25 cellular contexts compared by ENCODE assay signal in genomic region chr5:134106991-134107701, GRCh38. TPM values are rescaled to one million over a fixed set of nuclear protein-coding genes. Genes with fewer than 3 reads are reported as not detected.
DNase-seq lines count a peak whose midpoint lies in the region; ATAC-seq and TF ChIP-seq lines count a peak whose summit lies in the region.
"Had no signal": no experiment of that assay in that cellular context is flagged by ENCODE, and none has a peak within 500 bp of the region (broad histone marks: within the 10 kb centered on the region; RNA-seq: fewer than 3 reads in every experiment).

No MANE protein-coding gene starts in this region.

- POLR2A ChIA-PET in activated CD4-positive, alpha-beta T cell treated with anti-CD3 and anti-CD28 coated beads for 36 hours (lab: Charles Lee) = interaction anchor here (1.7 kb wide), 1 partner anchor 12 kb away, joined by 5 read pairs; no protein-coding TSS in a partner anchor
- POLR2A ChIA-PET in CD4-positive, alpha-beta T cell (lab: Charles Lee) = interaction anchor here (0.9 to 1.5 kb wide), 2 partner anchors 33 to 36 kb away, joined by 3 read pairs; no protein-coding TSS in a partner anchor

- no peak for TF ChIP-seq CTCF in CD4-positive, alpha-beta T cell (IDR thresholded peaks at IDR 0.05)
- no peak for TF ChIP-seq CTCF in upper lobe of right lung (IDR thresholded peaks at IDR 0.05)

- CTCF ChIA-PET in activated CD4-positive, alpha-beta T cell treated with anti-CD3 and anti-CD28 coated beads for 36 hours (lab: Charles Lee) = interaction anchor here (0.5 to 1.2 kb wide), 4 partner anchors 25 to 1639 kb away, joined by 3 to 4 read pairs (median 4); no protein-coding TSS in a partner anchor
- CTCF ChIA-PET in CD4-positive, alpha-beta T cell (lab: Charles Lee) = interaction anchor here (2.8 to 7.9 kb wide), 2 partner anchors 33 to 67 kb away, joined by 6 to 66 read pairs; no protein-coding TSS in a partner anchor

- H3K36me3 Mint-ChIP-seq in activated CD4-positive, alpha-beta T cell treated with anti-CD3 and anti-CD28 coated beads for 36 hours (ENCODE audit: low read depth) = no peaks in the 10 kb centered on the region
- no peaks in the 10 kb centered on the region for H3K36me3 Mint-ChIP-seq in CD4-positive, alpha-beta T cell (ENCODE audit: low read depth)
- H3K36me3 Mint-ChIP-seq: type B pancreatic cell, WTC11 had no signal

- intact Hi-C loops in activated CD4-positive, alpha-beta T cell treated with anti-CD3 and anti-CD28 coated beads for 36 hours (cut with DNase I, micrococcal nuclease) = no loop called here
- intact Hi-C loops in CD4-positive, alpha-beta T cell (cut with DNase I, micrococcal nuclease) = no loop called here
- intact Hi-C loops in upper lobe of right lung (cut with DNase I) = no loop called here

- H3K9me3 ChIP-seq in CD4-positive, alpha-beta T cell (ENCODE audit: control insufficient read depth, low read length) = no peaks in the 10 kb centered on the region
- H3K9me3 ChIP-seq in mesodermal cell (ENCODE audit: control insufficient read depth, low read length) (no peaks in the 10 kb centered on the region), upper lobe of right lung (no peaks in the 10 kb centered on the region)
- H3K9me3 ChIP-seq: gastroesophageal sphincter had no signal

- H3K4me3 Mint-ChIP-seq in activated CD4-positive, alpha-beta T cell treated with anti-CD3 and anti-CD28 coated beads for 36 hours = no peak overlapping the region
- H3K4me3 Mint-ChIP-seq in CD4-positive, alpha-beta T cell = peak overlapping the region; percentile 25
- H3K4me3 Mint-ChIP-seq: activated CD8-positive, alpha-beta T cell treated with anti-CD3 and anti-CD28 coated beads for 36 hours; type B pancreatic cell; WTC11 had no signal

- H3K27me3 Mint-ChIP-seq in activated CD4-positive, alpha-beta T cell treated with anti-CD3 and anti-CD28 coated beads for 36 hours = no peaks in the 10 kb centered on the region
- H3K27me3 Mint-ChIP-seq in CD4-positive, alpha-beta T cell = no peaks in the 10 kb centered on the region
- H3K27me3 Mint-ChIP-seq: activated CD8-positive, alpha-beta T cell treated with anti-CD3 and anti-CD28 coated beads for 36 hours had no signal

- peak overlapping the region; percentile 60 for H3K27ac Mint-ChIP-seq in activated CD4-positive, alpha-beta T cell treated with anti-CD3 and anti-CD28 coated beads for 36 hours
- peak overlapping the region; percentile 98 for H3K27ac Mint-ChIP-seq in CD4-positive, alpha-beta T cell
- H3K27ac Mint-ChIP-seq: type B pancreatic cell, WTC11 had no signal

- DNase-seq in activated CD4-positive, alpha-beta T cell treated with anti-CD3 and anti-CD28 coated beads for 36 hours = no peak
- DNase-seq in activated CD4-positive, alpha-beta T cell treated with anti-CD3 and anti-CD28 coated beads for 4 hours = no peak
- DNase-seq in CD4-positive, alpha-beta T cell = no peak
- DNase-seq in SK-N-DZ (ENCODE audit: low spot score) (peak; percentile 77), hypothalamus (lab: John Stamatoyannopoulos, UW) (no peak), MV-4-11 (lab: John Stamatoyannopoulos, UW) (no peak), upper lobe of right lung (no peak)
- DNase-seq: activated CD8-positive, alpha-beta T cell treated with anti-CD3 and anti-CD28 coated beads for 36 hours; activated gamma-delta T cell treated with Interleukin-2 at 50 U/mL for 16 hours; anterior cingulate cortex; cortex of kidney; DND-41; NCI-H1092; NCI-H2029; NCI-H2227 treated with DMSO at 0.1 percent for 48 hours; NCI-H748 treated with DMSO at 0.1 percent for 48 hours; nucleus accumbens; small intestine; stimulated activated CD4-positive, alpha-beta T cell treated with anti-CD3 and anti-CD28 coated beads, Interleukin-1b, Interleukin-23, amount 100 ng/mL, for 48 hours had no signal

- H3K27me3 ChIP-seq in CD4-positive, alpha-beta T cell (ENCODE audit: control insufficient read depth, insufficient read depth, low read length) = no peaks in the 10 kb centered on the region
- H3K27me3 ChIP-seq in upper lobe of right lung = no peaks in the 10 kb centered on the region

- H3K4me1 ChIP-seq in mesodermal cell (ENCODE audit: control insufficient read depth, insufficient read depth, low read length, poor library complexity, severe bottlenecking) = peaks cover 7% of the 10 kb centered on the region
- no peaks in the 10 kb centered on the region for H3K4me1 ChIP-seq in upper lobe of right lung

- no peak overlapping the region for H3K27ac ChIP-seq in CD4-positive, alpha-beta T cell (ENCODE audit: low read depth, low read length)
- H3K27ac ChIP-seq in mesodermal cell (ENCODE audit: low read depth, low read length, severe bottlenecking) (peak overlapping the region; percentile 29), upper lobe of right lung (no peak overlapping the region)
- H3K27ac ChIP-seq: 22Rv1, gastroesophageal sphincter, RWPE1 had no signal

- ATAC-seq in activated CD4-positive, alpha-beta T cell treated with anti-CD3 and anti-CD28 coated beads for 36 hours = no peak
- ATAC-seq in CD4-positive, alpha-beta T cell (ENCODE audit: poor library complexity) = no peak
- no peak for ATAC-seq in upper lobe of right lung
- ATAC-seq: activated CD8-positive, alpha-beta T cell treated with anti-CD3 and anti-CD28 coated beads for 36 hours; gastroesophageal sphincter; WTC11 had no signal

- 82 to 86% methylated on average over 9 to 10 of the region's 10 CpGs for WGBS in mesodermal cell (ENCODE audit: insufficient coverage in 2 of 2), 2 experiments

- H3K4me1 Mint-ChIP-seq in activated CD4-positive, alpha-beta T cell treated with anti-CD3 and anti-CD28 coated beads for 36 hours = peaks cover 76% of the 10 kb centered on the region
- H3K4me1 Mint-ChIP-seq in CD4-positive, alpha-beta T cell (ENCODE audit: low read depth) = peaks cover 90% of the 10 kb centered on the region

- H3K9me3 Mint-ChIP-seq in activated CD4-positive, alpha-beta T cell treated with anti-CD3 and anti-CD28 coated beads for 36 hours (ENCODE audit: low read depth) = no peaks in the 10 kb centered on the region
- H3K9me3 Mint-ChIP-seq in CD4-positive, alpha-beta T cell = no peaks in the 10 kb centered on the region
- H3K9me3 Mint-ChIP-seq: activated CD8-positive, alpha-beta T cell treated with anti-CD3 and anti-CD28 coated beads for 36 hours; type B pancreatic cell; WTC11 had no signal

- H3K4me3 ChIP-seq in mesodermal cell (ENCODE audit: extremely low read depth, insufficient read depth, low read length, poor library complexity, severe bottlenecking) = no peak overlapping the region
- H3K4me3 ChIP-seq in upper lobe of right lung = no peak overlapping the region
- H3K4me3 ChIP-seq: gastroesophageal sphincter had no signal

- H3K36me3 ChIP-seq in mesodermal cell (ENCODE audit: control insufficient read depth, insufficient read depth, low read length) = no peaks in the 10 kb centered on the region
- H3K36me3 ChIP-seq in upper lobe of right lung = no peaks in the 10 kb centered on the region
- H3K36me3 ChIP-seq: gastroesophageal sphincter had no signal

RNA-seq across cellular contexts. Expression of gene TCF7, which starts 7.3 kb away (rescaled TPM):
- 100 to 1,000 TPM in 1 of 2 experiments, 10 to 100 TPM in 1; 94.8 to 117 TPM for total RNA-seq in activated CD4-positive, alpha-beta T cell treated with anti-CD3 and anti-CD28 coated beads for 36 hours
- 100 to 1,000 TPM; 480 to 493 TPM for total RNA-seq in CD4-positive, alpha-beta T cell
- 5.0 and 5.5 TPM in 2 replicates for polyA plus RNA-seq in SK-N-DZ (2014; cell fraction: cytosol; rRNA removed)
- polyA plus RNA-seq in SK-N-DZ (2014; cell fraction: nucleus; rRNA removed) = 9.4 and 10.4 TPM in 2 replicates
- polyA plus RNA-seq in mesodermal cell (2013, experiment 1 of 2) = 11.9 TPM
- 11.9 TPM for polyA plus RNA-seq in mesodermal cell (2013, experiment 2 of 2)
- total RNA-seq in upper lobe of right lung = 7.0 TPM

Comparison
In these comparisons a context has a peak if more than half of its experiments do, and no peak if none do; other contexts are left out.
1. RNA of gene TCF7, which starts 7.3 kb away (total RNA-seq): 480 to 493 TPM in CD4-positive, alpha-beta T cell and 94.8 to 117 TPM in activated CD4-positive, alpha-beta T cell treated with anti-CD3 and anti-CD28 coated beads for 36 hours; 7.0 TPM in upper lobe of right lung (single experiment); every median in the first group is over 10 times any median in the second.